In the genomic region with DNA sequence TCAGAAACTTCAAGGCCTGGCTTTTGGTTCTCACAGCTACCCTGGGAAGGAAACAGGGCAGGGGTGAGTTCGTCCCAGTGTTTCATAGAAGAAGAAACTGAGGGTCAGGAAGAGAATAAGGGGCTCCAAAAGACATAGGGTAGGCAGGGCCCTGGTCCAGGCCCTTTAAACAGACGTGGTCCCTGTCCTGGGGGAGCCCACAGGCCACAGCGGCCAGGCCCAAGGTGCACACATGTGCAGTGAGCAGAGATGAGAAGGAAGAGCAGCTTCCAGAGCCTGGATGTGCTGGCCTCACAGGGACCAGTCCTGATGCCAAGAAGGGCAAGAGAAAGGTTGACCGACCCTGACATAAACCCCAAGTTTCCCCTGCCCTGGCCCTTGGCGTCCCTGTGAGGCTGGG, we compare ENCODE assay signal across 27 cellular contexts.
"Had no signal": no experiment of that assay in that cellular context is flagged by ENCODE, and none has a peak within 500 bp of the region (broad histone marks: within the 10 kb centered on the region; RNA-seq: fewer than 3 reads in every experiment).

No MANE protein-coding gene starts in this region.

- DNase-seq: head of caudate nucleus; hippocampal formation; kidney glomerular epithelial cell; left cardiac atrium; lower lobe of right lung; mammary epithelial cell; mesenchymal stem cell; naive B cell; natural killer cell; occipital lobe; ovary; right lobe of liver; stimulated activated CD4-positive, alpha-beta T cell treated with anti-CD3 and anti-CD28 coated beads, Interleukin-1b, Interleukin-23, amount 100 ng/mL, for 48 hours; stimulated activated CD4-positive, alpha-beta T cell treated with anti-CD3 and anti-CD28 coated beads, Interleukin-2, amount 100 ng/mL, for 48 hours; stimulated activated naive B cell treated with anti-CD40 and anti-IgM and Interleukin-4, amounts not matched to agents 10 μg/mL and 1 μg/mL and 100 μg/mL, for 72 hours; stimulated activated naive CD8-positive, alpha-beta T cell treated with anti-CD3 and anti-CD28 coated beads, Interleukin-15, Interleukin-2, amounts not matched to agents 100 U/mL and 50 U/mL, for 24 hours; stomach; testis; thyroid gland; transverse colon; upper lobe of right lung had no signal

- H3K4me3 Mint-ChIP-seq: naive B cell; natural killer cell; neural crest cell; stimulated activated naive B cell treated with anti-CD40 and anti-IgM and Interleukin-4, amounts not matched to agents 10 μg/mL and 1 μg/mL and 100 μg/mL, for 72 hours had no signal

- H3K27ac ChIP-seq: lower lobe of right lung, neutrophil, ovary, right atrium auricular region, right lobe of liver, stomach, testis, thyroid gland, transverse colon, upper lobe of right lung had no signal

- ATAC-seq: left cardiac atrium; left lobe of liver; lower lobe of right lung; natural killer cell; right lobe of liver; stimulated activated naive B cell treated with anti-CD40 and anti-IgM and Interleukin-4, amounts not matched to agents 10 μg/mL and 1 μg/mL and 100 μg/mL, for 72 hours; stimulated activated naive CD8-positive, alpha-beta T cell treated with anti-CD3 and anti-CD28 coated beads, Interleukin-15, Interleukin-2, amounts not matched to agents 100 U/mL and 50 U/mL, for 24 hours; upper lobe of right lung had no signal

- H3K4me1 Mint-ChIP-seq: naive B cell; natural killer cell; stimulated activated naive B cell treated with anti-CD40 and anti-IgM and Interleukin-4, amounts not matched to agents 10 μg/mL and 1 μg/mL and 100 μg/mL, for 72 hours had no signal

- H3K27me3 ChIP-seq: neutrophil, ovary, right atrium auricular region, right lobe of liver, stomach, testis, thyroid gland, transverse colon, upper lobe of right lung had no signal

- H3K36me3 Mint-ChIP-seq: naive B cell; natural killer cell; stimulated activated naive B cell treated with anti-CD40 and anti-IgM and Interleukin-4, amounts not matched to agents 10 μg/mL and 1 μg/mL and 100 μg/mL, for 72 hours had no signal

- H3K4me2 ChIP-seq: smooth muscle cell had no signal

- H3K9me3 ChIP-seq: lower lobe of right lung, neutrophil, ovary, right atrium auricular region, right lobe of liver, stomach, testis, thyroid gland, transverse colon, upper lobe of right lung had no signal

- H3K4me3 ChIP-seq: lower lobe of right lung, ovary, right atrium auricular region, right lobe of liver, smooth muscle cell, stomach, testis, thyroid gland, transverse colon, upper lobe of right lung had no signal

- H3K9me3 Mint-ChIP-seq: naive B cell; natural killer cell; neural crest cell; stimulated activated naive B cell treated with anti-CD40 and anti-IgM and Interleukin-4, amounts not matched to agents 10 μg/mL and 1 μg/mL and 100 μg/mL, for 72 hours had no signal

- H3K4me1 ChIP-seq: right lobe of liver had no signal

- H3K27ac Mint-ChIP-seq: naive B cell; natural killer cell; progenitor cell of endocrine pancreas; stimulated activated naive B cell treated with anti-CD40 and anti-IgM and Interleukin-4, amounts not matched to agents 10 μg/mL and 1 μg/mL and 100 μg/mL, for 72 hours had no signal

- H3K36me3 ChIP-seq: lower lobe of right lung, neutrophil, ovary, right atrium auricular region, right lobe of liver, stomach, thyroid gland, transverse colon, upper lobe of right lung had no signal
